17 cellular contexts compared by ENCODE assay signal in the genomic region with DNA sequence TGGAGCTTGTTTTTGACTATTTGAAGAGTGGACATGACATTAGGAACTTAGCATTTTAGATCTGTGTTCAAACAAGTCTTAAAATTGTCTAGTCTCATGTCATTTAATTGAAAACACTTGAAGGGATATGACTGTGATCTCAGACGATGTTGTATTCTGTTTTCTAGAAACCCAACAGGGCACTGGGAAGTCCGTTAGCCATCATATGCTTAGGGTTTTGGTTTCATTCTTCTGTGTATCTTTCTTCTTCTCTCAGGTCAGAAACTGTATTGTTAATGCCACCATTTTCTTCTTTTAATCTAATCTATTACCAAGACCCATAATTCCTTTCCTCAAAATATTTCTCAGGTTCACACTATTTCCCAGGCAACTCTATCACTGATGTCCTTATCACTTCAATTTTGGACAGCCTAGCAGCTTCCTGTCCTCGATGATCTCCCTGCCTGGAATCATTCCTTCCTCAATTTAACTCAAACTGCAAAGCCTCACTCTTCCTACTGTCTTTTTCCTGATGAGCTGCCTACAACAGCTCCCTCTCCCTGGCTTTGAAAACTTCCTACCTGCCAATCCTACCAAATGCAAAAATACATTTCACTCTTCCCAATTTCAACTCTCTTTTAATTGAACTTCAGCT.
DNase-seq lines count a peak whose midpoint lies in the region; ATAC-seq and TF ChIP-seq lines count a peak whose summit lies in the region.
"Had no signal": no experiment of that assay in that cellular context is flagged by ENCODE, and none has a peak within 500 bp of the region (broad histone marks: within the 10 kb centered on the region; RNA-seq: fewer than 3 reads in every experiment).

No MANE protein-coding gene starts in this region.

- peaks cover 28% of the 10 kb centered on the region for H3K4me1 ChIP-seq in left ventricle myocardium inferior
- no peaks in the 10 kb centered on the region for H3K4me1 ChIP-seq in prostate gland (replicated peaks)
- no peaks in the 10 kb centered on the region for H3K4me1 ChIP-seq in testis

- WGBS in prostate gland: 81% methylated on average over 3 of the region's 3 CpGs
- WGBS in testis, 2 donors: 57 to 72% methylated on average over 3 of the region's 3 CpGs

- peaks cover 31% of the 10 kb centered on the region for H3K36me3 ChIP-seq in left ventricle myocardium inferior
- no peaks in the 10 kb centered on the region for H3K36me3 ChIP-seq in prostate gland
- H3K36me3 ChIP-seq in testis (ENCODE audit: low read depth, missing control alignments): no peaks in the 10 kb centered on the region

- H3K4me3 ChIP-seq in left ventricle myocardium inferior (no peak overlapping the region), prostate gland (no peak overlapping the region), testis (no peak overlapping the region)
- H3K4me3 ChIP-seq: skin epidermis, thyroid gland had no signal

- H3K9me3 ChIP-seq in left ventricle myocardium inferior (replicated peaks) (no peaks in the 10 kb centered on the region), prostate gland (no peaks in the 10 kb centered on the region), testis (no peaks in the 10 kb centered on the region)
- H3K9me3 ChIP-seq: thyroid gland had no signal

- H3K27ac ChIP-seq in left ventricle myocardium inferior (replicated peaks): peak overlapping the region; percentile 16
- no peak overlapping the region for H3K27ac ChIP-seq in prostate gland
- H3K27ac ChIP-seq in testis: no peak overlapping the region
- H3K27ac ChIP-seq: thyroid gland had no signal

- DNase-seq in left ventricle myocardium inferior: no peak
- DNase-seq in Right ventricle myocardium inferior (ENCODE audit: missing footprints): no peak
- no peak for DNase-seq in prostate gland (ENCODE audit: low spot score)
- DNase-seq in activated CD8-positive, alpha-beta memory T cell treated with anti-CD3 and anti-CD28 coated beads for 24 hours: no peak
- DNase-seq in testis: no peak
- DNase-seq in EL: no peak
- DNase-seq: activated CD4-positive, alpha-beta memory T cell treated with anti-CD3 and anti-CD28 coated beads for 36 hours; activated gamma-delta T cell treated with Interleukin-2 at 50 U/mL for 16 hours; COR-L47; NCI-H2227 treated with DMSO at 0.1 percent for 48 hours; nephron progenitor cell; PC-3; T-helper 1 cell; thyroid gland had no signal

- TF ChIP-seq POLR2A in prostate gland (IDR thresholded peaks at IDR 0.05): no peak
- TF ChIP-seq POLR2A in testis (IDR thresholded peaks at IDR 0.05): no peak

- H3K27me3 ChIP-seq in left ventricle myocardium inferior (ENCODE audit: low read depth): no peaks in the 10 kb centered on the region
- no peaks in the 10 kb centered on the region for H3K27me3 ChIP-seq in prostate gland (replicated peaks; ENCODE audit: insufficient read depth)
- no peaks in the 10 kb centered on the region for H3K27me3 ChIP-seq in testis
- H3K27me3 ChIP-seq: thyroid gland had no signal

- no peak for ATAC-seq in Right ventricle myocardium inferior
- peak; percentile 60 for ATAC-seq in HG02678 (IDR thresholded peaks at IDR 0.05; ENCODE audit: unreplicated experiment)
- ATAC-seq in HG03571 (IDR thresholded peaks at IDR 0.05; ENCODE audit: unreplicated experiment): peak; percentile 78
- ATAC-seq: PC-3 had no signal

- TF ChIP-seq CTCF in left ventricle myocardium inferior (IDR thresholded peaks at IDR 0.05; ENCODE audit: borderline replicate concordance) (no peak), prostate gland (IDR thresholded peaks at IDR 0.05) (no peak), testis (IDR thresholded peaks at IDR 0.05) (no peak)

- intact Hi-C loops in left ventricle myocardium inferior (cut with micrococcal nuclease): no loop called here
- intact Hi-C loops in Right ventricle myocardium inferior (cut with DNase I): no loop called here
- intact Hi-C loops in prostate gland (cut with DNase I): no loop called here
- intact Hi-C loops in testis (cut with DNase I; ENCODE audit: low total_unique reads): no loop called here
